23 cellular contexts compared by ENCODE assay signal in the genomic region with DNA sequence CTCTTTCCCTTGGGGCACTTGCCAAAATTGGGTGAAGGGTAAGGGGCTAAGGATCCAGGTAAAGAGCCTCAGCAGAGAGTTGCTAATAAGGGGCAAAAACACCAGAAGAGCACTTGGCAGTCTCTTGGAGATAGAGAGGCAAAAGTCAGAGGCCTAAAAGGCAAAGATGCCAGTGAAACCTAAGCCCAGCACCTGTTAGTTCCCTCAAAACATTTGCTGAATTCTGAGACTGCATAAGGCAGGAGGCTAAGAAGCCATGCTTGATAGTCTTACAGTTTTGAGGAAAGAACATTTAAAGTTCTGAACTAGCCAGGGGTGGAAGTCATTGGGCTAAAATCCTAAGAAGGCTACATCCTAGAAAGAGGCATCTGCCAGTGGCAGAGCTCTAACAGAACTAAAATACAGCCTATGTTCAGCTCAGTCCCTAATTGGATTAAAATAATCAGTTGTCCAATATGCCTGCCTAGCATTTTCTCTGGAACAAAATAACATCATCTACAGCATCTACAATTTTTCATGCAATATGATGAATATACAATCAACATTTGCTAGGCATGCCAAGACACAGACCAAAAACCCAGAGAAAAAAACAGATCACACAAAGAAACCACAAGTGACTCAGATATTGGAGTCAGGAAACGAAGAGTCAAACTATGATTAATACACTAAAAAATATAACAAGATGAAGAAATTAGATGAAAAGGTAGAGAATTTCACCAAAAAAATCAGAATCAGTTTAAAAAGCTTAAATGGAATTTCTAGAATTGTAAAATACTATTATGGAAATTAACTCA. TPM values are rescaled to one million over a fixed set of nuclear protein-coding genes. Genes with fewer than 3 reads are reported as not detected.
DNase-seq lines count a peak whose midpoint lies in the region; ATAC-seq, FAIRE-seq and TF ChIP-seq lines count a peak whose summit lies in the region.
"Had no signal": no experiment of that assay in that cellular context is flagged by ENCODE, and none has a peak within 500 bp of the region (broad histone marks: within the 10 kb centered on the region; RNA-seq: fewer than 3 reads in every experiment).

No MANE protein-coding gene starts in this region.

- no peak overlapping the region for H3K9ac ChIP-seq in GM23248
- no peak overlapping the region for H3K9ac ChIP-seq in endodermal cell (ENCODE audit: extremely low read depth, low read length, poor library complexity, severe bottlenecking)

- H3K27ac ChIP-seq in GM23248 (0 out of 2 replicates have a peak overlapping the region, but pooled peaks have one; percentile 2), RWPE2 (ENCODE audit: poor library complexity, severe bottlenecking) (peak overlapping the region; percentile 88), endodermal cell (ENCODE audit: low read depth, low read length) (no peak overlapping the region)
- H3K27ac ChIP-seq: dorsolateral prefrontal cortex, esophagus squamous epithelium, pancreas, Peyer's patch had no signal

- H3K79me2 ChIP-seq in GM23248 (ENCODE audit: insufficient read depth) = no peaks in the 10 kb centered on the region

- H3K9me3 ChIP-seq in GM23248 (ENCODE audit: low read depth) (no peaks in the 10 kb centered on the region), RWPE2 (ENCODE audit: severe bottlenecking) (peaks cover 5% of the 10 kb centered on the region), endodermal cell (ENCODE audit: control insufficient read depth, low read length) (peaks cover 35% of the 10 kb centered on the region)
- H3K9me3 ChIP-seq: pancreas had no signal

- H3K4me3 Mint-ChIP-seq in endodermal cell = no peak overlapping the region
- H3K4me3 Mint-ChIP-seq in natural killer cell treated with Interleukin-12 subunit alpha and Interleukin-12 subunit beta and Interleukin-15 and Interleukin-18, amount 100 ng/mL, for 72 hours = no peak overlapping the region
- H3K4me3 Mint-ChIP-seq: activated CD4-positive, alpha-beta T cell treated with anti-CD3 and anti-CD28 coated beads, Interleukin-2, amount 10 ng/mL, durations not matched to agents 7 days and 5 days; activated naive CD8-positive, alpha-beta T cell; CD4-positive, alpha-beta memory T cell; naive B cell had no signal

- H3K4me1 Mint-ChIP-seq in endodermal cell = no peaks in the 10 kb centered on the region
- no peaks in the 10 kb centered on the region for H3K4me1 Mint-ChIP-seq in natural killer cell treated with Interleukin-12 subunit alpha and Interleukin-12 subunit beta and Interleukin-15 and Interleukin-18, amount 100 ng/mL, for 72 hours (ENCODE audit: low read depth in 2 of 2)
- H3K4me1 Mint-ChIP-seq: CD4-positive, alpha-beta memory T cell; naive B cell had no signal

- in situ Hi-C loops in GM23248 (cut with MboI) = loop anchor here (10.0 kb wide), 2 partner anchors 105 to 1055 kb away; no protein-coding TSS in a partner anchor

- ATAC-seq in RWPE2 (ENCODE audit: low read depth) = peak; percentile 68
- ATAC-seq in HG02884 (IDR thresholded peaks at IDR 0.05; ENCODE audit: unreplicated experiment) = no peak
- no peak for ATAC-seq in natural killer cell treated with Interleukin-12 subunit alpha and Interleukin-12 subunit beta and Interleukin-15 and Interleukin-18, amount 100 ng/mL, for 72 hours
- ATAC-seq: pancreas, sciatic nerve had no signal

- H3K36me3 ChIP-seq in GM23248 (ENCODE audit: low read depth) = no peaks in the 10 kb centered on the region
- H3K36me3 ChIP-seq in RWPE2 (ENCODE audit: low read depth) = no peaks in the 10 kb centered on the region
- no peaks in the 10 kb centered on the region for H3K36me3 ChIP-seq in endodermal cell (ENCODE audit: control insufficient read depth, insufficient read depth, low read length)
- H3K36me3 ChIP-seq: esophagus squamous epithelium, pancreas, Peyer's patch had no signal

- WGBS in GM23248 (ENCODE audit: low coverage in 1 of 2, low lambda C conversion rate in 2 of 2, missing lambda C conversion rate in 2 of 2), 2 experiments = 3 to 6% methylated on average over 1 of the region's 1 CpG
- no CpG with 5 or more reads among the region's 1 CpG for WGBS in endodermal cell (ENCODE audit: insufficient coverage in 1 of 2, insufficient read length in 1 of 2), 2 experiments

- no peak overlapping the region for H3K4me2 ChIP-seq in GM23248 (ENCODE audit: unreplicated experiment)

- H3K9me2 ChIP-seq in GM23248 (ENCODE audit: insufficient read depth) = no peaks in the 10 kb centered on the region

- H4K20me1 ChIP-seq in GM23248 (ENCODE audit: insufficient read depth) = no peaks in the 10 kb centered on the region

- peaks cover 23% of the 10 kb centered on the region for H3K27me3 Mint-ChIP-seq in endodermal cell (ENCODE audit: insufficient read depth)
- H3K27me3 Mint-ChIP-seq in natural killer cell treated with Interleukin-12 subunit alpha and Interleukin-12 subunit beta and Interleukin-15 and Interleukin-18, amount 100 ng/mL, for 72 hours = peaks cover 26 to 41% of the 10 kb centered on the region in 2 donors

- H3K9me3 Mint-ChIP-seq in endodermal cell = peaks cover 31% of the 10 kb centered on the region
- H3K9me3 Mint-ChIP-seq in natural killer cell treated with Interleukin-12 subunit alpha and Interleukin-12 subunit beta and Interleukin-15 and Interleukin-18, amount 100 ng/mL, for 72 hours = peaks cover 3% of the 10 kb centered on the region

- DNase-seq in GM23248 (peak; percentile 67), RWPE2 (ENCODE audit: low spot score) (no peak), fibroblast of mammary gland (ENCODE audit: low read depth) (peak; percentile 79), HuH-7 (ENCODE audit: low spot score) (no peak), endodermal cell (no peak)
- no peak for DNase-seq in natural killer cell treated with Interleukin-12 subunit alpha and Interleukin-12 subunit beta and Interleukin-15 and Interleukin-18, amount 100 ng/mL, for 72 hours (ENCODE audit: low spot score)
- DNase-seq: activated CD4-positive, alpha-beta T cell treated with anti-CD3 and anti-CD28 coated beads, Interleukin-2, amount 10 ng/mL, durations not matched to agents 7 days and 5 days; activated T-cell treated with anti-CD3 and anti-CD28 coated beads for 4 hours; CD4-positive, alpha-beta memory T cell; dorsolateral prefrontal cortex; esophagus squamous epithelium; KBM-7; naive B cell; NCI-H1092 treated with DMSO at 0.1 percent for 48 hours; pancreas; Peyer's patch; stimulated activated CD4-positive, alpha-beta T cell treated with anti-CD3 and anti-CD28 coated beads, Interleukin-2, amount 100 ng/mL, for 48 hours had no signal

- TF ChIP-seq CTCF in RWPE2 (IDR thresholded peaks at IDR 0.05; ENCODE audit: poor library complexity, severe bottlenecking) (no peak), fibroblast of mammary gland (conservative IDR thresholded peaks at IDR 0.05; ENCODE audit: control insufficient read depth, insufficient read depth, low read depth, low read length) (no peak), endodermal cell (conservative IDR thresholded peaks at IDR 0.05) (no peak)

- H2AFZ ChIP-seq in GM23248 = no peak overlapping the region

- H3F3A ChIP-seq in GM23248 (ENCODE audit: insufficient read depth) = peaks cover 15% of the 10 kb centered on the region

- H3K27me3 ChIP-seq in GM23248 (replicated peaks; ENCODE audit: insufficient read depth) (no peaks in the 10 kb centered on the region), RWPE2 (ENCODE audit: insufficient read depth, poor library complexity, severe bottlenecking) (no peaks in the 10 kb centered on the region), endodermal cell (ENCODE audit: control insufficient read depth, insufficient read depth, low read length, poor library complexity, severe bottlenecking) (peaks cover 4% of the 10 kb centered on the region)
- H3K27me3 ChIP-seq: Peyer's patch had no signal

- FAIRE-seq in A204.1 (lab: Jason Lieb, UNC) = peak; percentile 6
- FAIRE-seq: islet of Langerhans, pancreas, TTC549 had no signal

- H3K27ac Mint-ChIP-seq in endodermal cell = no peak overlapping the region
- H3K27ac Mint-ChIP-seq in natural killer cell treated with Interleukin-12 subunit alpha and Interleukin-12 subunit beta and Interleukin-15 and Interleukin-18, amount 100 ng/mL, for 72 hours = no peak overlapping the region
- H3K27ac Mint-ChIP-seq: activated CD4-positive, alpha-beta T cell treated with anti-CD3 and anti-CD28 coated beads, Interleukin-2, amount 10 ng/mL, durations not matched to agents 7 days and 5 days; activated naive CD8-positive, alpha-beta T cell; CD4-positive, alpha-beta memory T cell; naive B cell had no signal

- H3K4me3 ChIP-seq in GM23248 = no peak overlapping the region
- no peak overlapping the region for H3K4me3 ChIP-seq in RWPE2 (ENCODE audit: severe bottlenecking)
- H3K4me3 ChIP-seq in fibroblast of mammary gland (ENCODE audit: control insufficient read depth, low read depth, low read length) = no peak overlapping the region
- no peak overlapping the region for H3K4me3 ChIP-seq in endodermal cell (ENCODE audit: low read length)
- H3K4me3 ChIP-seq: dorsolateral prefrontal cortex, esophagus squamous epithelium, pancreas, Peyer's patch had no signal

- H3K36me3 Mint-ChIP-seq in endodermal cell (ENCODE audit: low read depth) = peaks cover 3% of the 10 kb centered on the region
- H3K36me3 Mint-ChIP-seq in natural killer cell treated with Interleukin-12 subunit alpha and Interleukin-12 subunit beta and Interleukin-15 and Interleukin-18, amount 100 ng/mL, for 72 hours = peaks cover 11% of the 10 kb centered on the region

- H3K4me1 ChIP-seq in GM23248 (ENCODE audit: insufficient read depth) (peaks cover 16% of the 10 kb centered on the region), RWPE2 (ENCODE audit: insufficient read depth, poor library complexity, severe bottlenecking) (peaks cover 36% of the 10 kb centered on the region), endodermal cell (ENCODE audit: control insufficient read depth, insufficient read depth, low read length) (no peaks in the 10 kb centered on the region)
- H3K4me1 ChIP-seq: pancreas, Peyer's patch had no signal

RNA-seq across cellular contexts. Expression of a gene that starts 7.7 kb away (rescaled TPM):
- total RNA-seq in GM23248 (2014; rRNA removed; shearing (Covaris generic)) = 0.89 and 1.2 TPM in 2 replicates
- polyA plus RNA-seq in GM23248 (2016; fragmentation: Nextera tagmentation; extraction: Ambion mirVana) = 0.53 and 0.65 TPM in 2 replicates
- total RNA-seq in endodermal cell = 1 to 10 TPM in 1 of 2 donors, under 1 TPM in 1; 0.70 to 7.3 TPM
- 1.2 TPM for polyA plus RNA-seq in endodermal cell (2013, experiment 1 of 2)
- 0.87 TPM for polyA plus RNA-seq in endodermal cell (2013, experiment 2 of 2)
- under 1 TPM in 1 of 2 donors, not detected in 1; 0.62 TPM for total RNA-seq in natural killer cell treated with Interleukin-12 subunit alpha and Interleukin-12 subunit beta and Interleukin-15 and Interleukin-18, amount 100 ng/mL, for 72 hours
- total RNA-seq: activated CD4-positive, alpha-beta T cell treated with anti-CD3 and anti-CD28 coated beads, Interleukin-2, amount 10 ng/mL, durations not matched to agents 7 days and 5 days; CD4-positive, alpha-beta memory T cell had no signal
- polyA plus RNA-seq: CD4-positive, alpha-beta memory T cell had no signal

RNA-seq across cellular contexts. Expression of a gene that starts 21.6 kb away (rescaled TPM):
- 31.3 and 31.5 TPM in 2 replicates for total RNA-seq in GM23248 (2014; rRNA removed; shearing (Covaris generic))
- polyA plus RNA-seq in GM23248 (2016; fragmentation: Nextera tagmentation; extraction: Ambion mirVana) = 51.1 and 54.6 TPM in 2 replicates
- 10 to 100 TPM; 58.3 to 62.4 TPM for total RNA-seq in endodermal cell
- 91.0 TPM for polyA plus RNA-seq in endodermal cell (2013, experiment 1 of 2)
- polyA plus RNA-seq in endodermal cell (2013, experiment 2 of 2) = 75.3 TPM
- total RNA-seq in natural killer cell treated with Interleukin-12 subunit alpha and Interleukin-12 subunit beta and Interleukin-15 and Interleukin-18, amount 100 ng/mL, for 72 hours = 10 to 100 TPM; 46.9 to 69.7 TPM

Comparison
In these comparisons a context has a peak if more than half of its experiments do, and no peak if none do; other contexts are left out.
1. DNase-seq: peak in GM23248 (single experiment) and fibroblast of mammary gland (single experiment); none in RWPE2 (single experiment), HuH-7 (single experiment), endodermal cell (single experiment) and natural killer cell treated with Interleukin-12 subunit alpha and Interleukin-12 subunit beta and Interleukin-15 and Interleukin-18, amount 100 ng/mL, for 72 hours (single experiment).